ENCODE assay signal across 8 cellular contexts in the genomic region with DNA sequence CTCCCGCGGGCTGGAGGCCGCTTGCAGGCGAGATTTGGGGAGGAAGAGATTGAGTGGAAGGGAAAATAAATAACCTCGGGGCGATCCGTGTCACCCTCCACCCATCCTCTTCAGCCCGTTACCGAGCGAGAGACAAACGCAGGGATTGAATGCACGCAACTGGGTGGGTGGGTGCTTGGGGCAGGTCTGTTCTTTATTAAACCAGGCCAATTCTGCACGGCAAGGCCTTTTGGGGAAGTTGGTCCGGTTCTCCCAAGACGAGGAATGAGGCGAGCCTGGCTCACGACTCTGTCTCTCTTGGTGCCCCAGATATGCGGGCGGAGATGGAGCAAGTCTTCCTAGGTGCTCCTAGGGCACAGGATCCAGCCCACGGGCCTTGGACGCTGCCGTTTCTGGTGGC. TPM values are rescaled to one million over a fixed set of nuclear protein-coding genes. Genes with fewer than 3 reads are reported as not detected.
A peak's percentile ranks its signal among the peaks of the same experiment; 100 is the strongest.
DNase-seq lines count a peak whose midpoint lies in the region; ATAC-seq and TF ChIP-seq lines count a peak whose summit lies in the region.

No MANE protein-coding gene starts in this region.

- H3K4me1 Mint-ChIP-seq in activated CD4-positive, alpha-beta T cell treated with anti-CD3 and anti-CD28 coated beads, Interleukin-2, amount 10 ng/mL, durations not matched to agents 24 days and 14 days = peaks cover 32% of the 10 kb centered on the region
- peaks cover 34% of the 10 kb centered on the region for H3K4me1 Mint-ChIP-seq in T-helper 17 cell
- peaks cover 36 to 50% of the 10 kb centered on the region in 2 donors for H3K4me1 Mint-ChIP-seq in immature natural killer cell

- no peaks in the 10 kb centered on the region for H3K9me3 Mint-ChIP-seq in activated CD4-positive, alpha-beta T cell treated with anti-CD3 and anti-CD28 coated beads, Interleukin-2, amount 10 ng/mL, durations not matched to agents 24 days and 14 days
- no peaks in the 10 kb centered on the region for H3K9me3 Mint-ChIP-seq in immature natural killer cell

- H3K27me3 Mint-ChIP-seq in activated CD4-positive, alpha-beta T cell treated with anti-CD3 and anti-CD28 coated beads, Interleukin-2, amount 10 ng/mL, durations not matched to agents 24 days and 14 days = peaks cover 80% of the 10 kb centered on the region
- H3K27me3 Mint-ChIP-seq in T-helper 17 cell (peaks cover 86% of the 10 kb centered on the region), immature natural killer cell (ENCODE audit: low read depth in 3 of 3) (peaks cover 41 to 45% (median 42%) of the 10 kb centered on the region in 3 donors)

- peaks cover 7% of the 10 kb centered on the region for H3K36me3 Mint-ChIP-seq in activated CD4-positive, alpha-beta T cell treated with anti-CD3 and anti-CD28 coated beads, Interleukin-2, amount 10 ng/mL, durations not matched to agents 24 days and 14 days (ENCODE audit: low read depth)
- H3K36me3 Mint-ChIP-seq in T-helper 17 cell (ENCODE audit: low read depth) (peaks cover 7% of the 10 kb centered on the region), immature natural killer cell (no peaks in the 10 kb centered on the region)

- peak overlapping the region; percentile 56 for H3K27ac Mint-ChIP-seq in activated CD4-positive, alpha-beta T cell treated with anti-CD3 and anti-CD28 coated beads, Interleukin-2, amount 10 ng/mL, durations not matched to agents 24 days and 14 days
- H3K27ac Mint-ChIP-seq in T-helper 17 cell = peak overlapping the region; percentile 65
- H3K27ac Mint-ChIP-seq in immature natural killer cell = peak overlapping the region in 5 of 6 donors; percentile 17 to 86 (median 73)

- peak overlapping the region; percentile 89 for H3K4me3 Mint-ChIP-seq in activated CD4-positive, alpha-beta T cell treated with anti-CD3 and anti-CD28 coated beads, Interleukin-2, amount 10 ng/mL, durations not matched to agents 24 days and 14 days
- peak overlapping the region; percentile 95 for H3K4me3 Mint-ChIP-seq in T-helper 17 cell
- peak overlapping the region; percentile 94 to 100 (median 98) for H3K4me3 Mint-ChIP-seq in immature natural killer cell

- no peak overlapping the region for H3K27ac ChIP-seq in thymus (ENCODE audit: low read depth)

- no peak for DNase-seq in activated CD4-positive, alpha-beta T cell treated with anti-CD3 and anti-CD28 coated beads, Interleukin-2, amount 10 ng/mL, durations not matched to agents 24 days and 14 days
- no peak for DNase-seq in activated CD4-positive, alpha-beta T cell treated with anti-CD3 and anti-CD28 coated beads, Interleukin-2, amount 50 U/mL, for 4 hours
- DNase-seq in T-helper 17 cell (no peak), immature natural killer cell (no peak), erythroblast (lab: John Stamatoyannopoulos, UW) (no peak)
- DNase-seq in stimulated activated CD4-positive, alpha-beta T cell treated with anti-CD3 and anti-CD28 coated beads, Interleukin-4, amount 100 ng/mL, for 4 hours = no peak

- peak overlapping the region; percentile 65 for H3K4me3 ChIP-seq in thymus (ENCODE audit: low read length)

- H3K9me3 ChIP-seq in T-helper 17 cell (ENCODE audit: control insufficient read depth, low read length, poor library complexity, severe bottlenecking) (no peaks in the 10 kb centered on the region), thymus (ENCODE audit: control insufficient read depth) (peaks cover 1% of the 10 kb centered on the region)

- WGBS in thymus = 2% methylated on average over 22 of the region's 22 CpGs

- intact Hi-C loops in activated CD4-positive, alpha-beta T cell treated with anti-CD3 and anti-CD28 coated beads, Interleukin-2, amount 10 ng/mL, durations not matched to agents 24 days and 14 days (cut with micrococcal nuclease) = loop anchor here (2.0 to 10.0 kb wide), 3 partner anchors 14 to 1354 kb away; a partner anchor contains a TSS

- peaks cover 81% of the 10 kb centered on the region for H3K27me3 ChIP-seq in thymus (ENCODE audit: control insufficient read depth, insufficient read depth)

- H3K4me1 ChIP-seq in thymus (ENCODE audit: control insufficient read depth, insufficient read depth, low read length) = peaks cover 11% of the 10 kb centered on the region

- no peak for TF ChIP-seq POLR2A in erythroblast (IDR thresholded peaks at IDR 0.05; ENCODE audit: low read length)

- ATAC-seq in T-helper 17 cell (no peak), GM18517 (IDR thresholded peaks at IDR 0.05; ENCODE audit: unreplicated experiment) (no peak)

- no peaks in the 10 kb centered on the region for H3K36me3 ChIP-seq in thymus (ENCODE audit: control insufficient read depth, insufficient read depth)

RNA-seq across cellular contexts. Expression of a gene that starts 0.4 kb away (rescaled TPM):
- 0.30 and 0.36 TPM in 2 replicates for total RNA-seq in activated CD4-positive, alpha-beta T cell treated with anti-CD3 and anti-CD28 coated beads, Interleukin-2, amount 10 ng/mL, durations not matched to agents 24 days and 14 days
- total RNA-seq in T-helper 17 cell = under 1 TPM in 1 of 2 donors, not detected in 1; 0.82 TPM
- polyA plus RNA-seq in immature natural killer cell (1 to 10 TPM in 2 of 3 donors, under 1 TPM in 1; 0.39 to 1.8 (median 1.5) TPM), thymus (1.0 TPM)

RNA-seq across cellular contexts. Expression of a gene that starts 3.9 kb away (rescaled TPM):
- total RNA-seq in activated CD4-positive, alpha-beta T cell treated with anti-CD3 and anti-CD28 coated beads, Interleukin-2, amount 10 ng/mL, durations not matched to agents 24 days and 14 days = not detected in 2 replicates
- total RNA-seq in T-helper 17 cell = not detected
- polyA plus RNA-seq in immature natural killer cell (not detected), thymus (0.07 TPM)

RNA-seq across cellular contexts. Expression of a gene that starts 6.4 kb away (rescaled TPM):
- total RNA-seq in activated CD4-positive, alpha-beta T cell treated with anti-CD3 and anti-CD28 coated beads, Interleukin-2, amount 10 ng/mL, durations not matched to agents 24 days and 14 days = 0.33 and 0.36 TPM in 2 replicates
- not detected for total RNA-seq in T-helper 17 cell
- not detected for polyA plus RNA-seq in immature natural killer cell
- polyA plus RNA-seq in thymus = 1.0 TPM

RNA-seq across cellular contexts. Expression of a gene that starts 14.9 kb away (rescaled TPM):
- total RNA-seq in activated CD4-positive, alpha-beta T cell treated with anti-CD3 and anti-CD28 coated beads, Interleukin-2, amount 10 ng/mL, durations not matched to agents 24 days and 14 days = 0.21 and 0.30 TPM in 2 replicates
- under 1 TPM in 1 of 2 donors, not detected in 1; 0.16 TPM for total RNA-seq in T-helper 17 cell
- polyA plus RNA-seq in immature natural killer cell = not detected
- 0.27 TPM for polyA plus RNA-seq in thymus

RNA-seq across cellular contexts. Expression of a gene that starts 17.6 kb away (rescaled TPM):
- total RNA-seq in activated CD4-positive, alpha-beta T cell treated with anti-CD3 and anti-CD28 coated beads, Interleukin-2, amount 10 ng/mL, durations not matched to agents 24 days and 14 days = not detected in 2 replicates
- not detected for total RNA-seq in T-helper 17 cell
- not detected for polyA plus RNA-seq in immature natural killer cell
- 0.16 TPM for polyA plus RNA-seq in thymus
